In genomic region chr6:40152196-40152595, GRCh38 we compare ENCODE assay signal across 37 cellular contexts.
"Had no signal": no experiment of that assay in that cellular context is flagged by ENCODE, and none has a peak within 500 bp of the region (broad histone marks: within the 10 kb centered on the region; RNA-seq: fewer than 3 reads in every experiment).

No MANE protein-coding gene starts in this region.

- H3K27ac ChIP-seq: adrenal gland, ascending aorta, body of pancreas, brain microvascular endothelial cell, breast epithelium, cardiac muscle cell had no signal

- H3K9me3 Mint-ChIP-seq: activated naive CD4-positive, alpha-beta T cell treated with anti-CD3 and anti-CD28 coated beads for 36 hours; activated naive CD4-positive, alpha-beta T cell treated with anti-CD3 and anti-CD28 coated beads, Interleukin-2, amount 10 ng/mL, durations not matched to agents 7 days and 5 days; activated naive CD4-positive, alpha-beta T cell treated with anti-CD3 and anti-CD28 coated beads, Interleukin-2, amount 50 U/mL, for 24 hours; activated naive CD4-positive, alpha-beta T cell treated with anti-CD3 and anti-CD28 coated beads, Interleukin-2, amount 50 U/mL, for 72 hours; activated naive CD8-positive, alpha-beta T cell treated with anti-CD3 and anti-CD28 coated beads for 36 hours; activated naive CD8-positive, alpha-beta T cell treated with anti-CD3 and anti-CD28 coated beads, Interleukin-2, amount 10 ng/mL, durations not matched to agents 7 days and 5 days; activated naive CD8-positive, alpha-beta T cell treated with anti-CD3 and anti-CD28 coated beads, Interleukin-2, amount 50 U/mL, for 24 hours; activated T-cell treated with anti-CD3 and anti-CD28 coated beads, Interleukin-2, amount 50 U/mL, for 24 hours; activated T-cell treated with anti-CD3 and anti-CD28 coated beads, Interleukin-2, amount 50 U/mL, for 4 hours; activated T-cell treated with anti-CD3 and anti-CD28 coated beads, Interleukin-2, amount 50 U/mL, for 72 hours; activated T-helper 1 cell treated with anti-CD3 and anti-CD28 coated beads, Interleukin-12 subunit alpha, Interleukin-12 subunit beta, Interleukin-2, Interleukin-4 antibody, amounts not matched to agents 30 ng/mL and 10 ng/mL and 1 ng/mL, durations not matched to agents 14 hours and 24 hours and 36 hours; activated T-helper 17 cell treated with anti-CD3 and anti-CD28 coated beads, Interleukin-2, amount 50 U/mL, for 72 hours; activated T-helper 2 cell treated with anti-CD3 and anti-CD28 coated beads, Interferon-gamma antibody, Interleukin-2, Interleukin-4, amounts not matched to agents 10 μg/mL and 5 μg/mL and 100 μg/mL, durations not matched to agents 14 hours and 24 hours and 36 hours; brain; central memory CD8-positive, alpha-beta T cell had no signal

- H3K27ac Mint-ChIP-seq: activated naive CD4-positive, alpha-beta T cell treated with anti-CD3 and anti-CD28 coated beads for 36 hours; activated naive CD4-positive, alpha-beta T cell treated with anti-CD3 and anti-CD28 coated beads, Interleukin-2, amount 10 ng/mL, durations not matched to agents 7 days and 5 days; activated naive CD4-positive, alpha-beta T cell treated with anti-CD3 and anti-CD28 coated beads, Interleukin-2, amount 50 U/mL, for 24 hours; activated naive CD4-positive, alpha-beta T cell treated with anti-CD3 and anti-CD28 coated beads, Interleukin-2, amount 50 U/mL, for 72 hours; activated naive CD8-positive, alpha-beta T cell; activated naive CD8-positive, alpha-beta T cell treated with anti-CD3 and anti-CD28 coated beads for 36 hours; activated naive CD8-positive, alpha-beta T cell treated with anti-CD3 and anti-CD28 coated beads, Interleukin-2, amount 10 ng/mL, durations not matched to agents 7 days and 5 days; activated naive CD8-positive, alpha-beta T cell treated with anti-CD3 and anti-CD28 coated beads, Interleukin-2, amount 50 U/mL, for 24 hours; activated T-cell treated with anti-CD3 and anti-CD28 coated beads, Interleukin-2, amount 50 U/mL, for 24 hours; activated T-cell treated with anti-CD3 and anti-CD28 coated beads, Interleukin-2, amount 50 U/mL, for 72 hours; activated T-helper 1 cell treated with anti-CD3 and anti-CD28 coated beads, Interleukin-12 subunit alpha, Interleukin-12 subunit beta, Interleukin-2, Interleukin-4 antibody, amounts not matched to agents 30 ng/mL and 10 ng/mL and 1 ng/mL, durations not matched to agents 14 hours and 24 hours and 36 hours; activated T-helper 17 cell treated with anti-CD3 and anti-CD28 coated beads, Interleukin-2, amount 50 U/mL, for 72 hours; activated T-helper 2 cell treated with anti-CD3 and anti-CD28 coated beads, Interferon-gamma antibody, Interleukin-2, Interleukin-4, amounts not matched to agents 10 μg/mL and 5 μg/mL and 100 μg/mL, durations not matched to agents 14 hours and 24 hours and 36 hours; brain had no signal

- H3K36me3 ChIP-seq: adrenal gland, ascending aorta, brain microvascular endothelial cell, breast epithelium, cardiac muscle cell had no signal

- H3K4me3 ChIP-seq: adrenal gland, ascending aorta, body of pancreas, breast epithelium, cardiac muscle cell had no signal

- H3K9me3 ChIP-seq: adrenal gland, ascending aorta, body of pancreas, breast epithelium had no signal

- H3K4me1 ChIP-seq: adrenal gland, ascending aorta, body of pancreas, breast epithelium had no signal

- H3K36me3 Mint-ChIP-seq: activated naive CD4-positive, alpha-beta T cell treated with anti-CD3 and anti-CD28 coated beads, Interleukin-2, amount 10 ng/mL, durations not matched to agents 7 days and 5 days; activated naive CD4-positive, alpha-beta T cell treated with anti-CD3 and anti-CD28 coated beads, Interleukin-2, amount 50 U/mL, for 24 hours; activated naive CD4-positive, alpha-beta T cell treated with anti-CD3 and anti-CD28 coated beads, Interleukin-2, amount 50 U/mL, for 72 hours; activated naive CD8-positive, alpha-beta T cell; activated naive CD8-positive, alpha-beta T cell treated with anti-CD3 and anti-CD28 coated beads for 36 hours; activated naive CD8-positive, alpha-beta T cell treated with anti-CD3 and anti-CD28 coated beads, Interleukin-2, amount 10 ng/mL, durations not matched to agents 7 days and 5 days; brain had no signal

- H3K27me3 Mint-ChIP-seq: activated naive CD4-positive, alpha-beta T cell treated with anti-CD3 and anti-CD28 coated beads, Interleukin-2, amount 10 ng/mL, durations not matched to agents 7 days and 5 days; activated naive CD4-positive, alpha-beta T cell treated with anti-CD3 and anti-CD28 coated beads, Interleukin-2, amount 50 U/mL, for 24 hours; activated naive CD8-positive, alpha-beta T cell treated with anti-CD3 and anti-CD28 coated beads, Interleukin-2, amount 10 ng/mL, durations not matched to agents 7 days and 5 days; activated T-helper 17 cell treated with anti-CD3 and anti-CD28 coated beads, Interleukin-2, amount 50 U/mL, for 72 hours had no signal

- H3K4me3 Mint-ChIP-seq: activated naive CD4-positive, alpha-beta T cell treated with anti-CD3 and anti-CD28 coated beads for 36 hours; activated naive CD4-positive, alpha-beta T cell treated with anti-CD3 and anti-CD28 coated beads, Interleukin-2, amount 10 ng/mL, durations not matched to agents 7 days and 5 days; activated naive CD4-positive, alpha-beta T cell treated with anti-CD3 and anti-CD28 coated beads, Interleukin-2, amount 50 U/mL, for 24 hours; activated naive CD8-positive, alpha-beta T cell; activated naive CD8-positive, alpha-beta T cell treated with anti-CD3 and anti-CD28 coated beads for 36 hours; activated naive CD8-positive, alpha-beta T cell treated with anti-CD3 and anti-CD28 coated beads, Interleukin-2, amount 10 ng/mL, durations not matched to agents 7 days and 5 days; activated naive CD8-positive, alpha-beta T cell treated with anti-CD3 and anti-CD28 coated beads, Interleukin-2, amount 50 U/mL, for 24 hours; activated T-cell treated with anti-CD3 and anti-CD28 coated beads, Interleukin-2, amount 50 U/mL, for 24 hours; activated T-cell treated with anti-CD3 and anti-CD28 coated beads, Interleukin-2, amount 50 U/mL, for 4 hours; activated T-cell treated with anti-CD3 and anti-CD28 coated beads, Interleukin-2, amount 50 U/mL, for 72 hours; activated T-helper 1 cell treated with anti-CD3 and anti-CD28 coated beads, Interleukin-12 subunit alpha, Interleukin-12 subunit beta, Interleukin-2, Interleukin-4 antibody, amounts not matched to agents 30 ng/mL and 10 ng/mL and 1 ng/mL, durations not matched to agents 14 hours and 24 hours and 36 hours; activated T-helper 17 cell treated with anti-CD3 and anti-CD28 coated beads, Interleukin-2, amount 50 U/mL, for 72 hours; brain; central memory CD8-positive, alpha-beta T cell had no signal

- ATAC-seq: activated naive CD4-positive, alpha-beta T cell treated with anti-CD3 and anti-CD28 coated beads, Interleukin-2, amount 50 U/mL, for 72 hours; activated naive CD8-positive, alpha-beta T cell treated with anti-CD3 and anti-CD28 coated beads, Interleukin-2, amount 50 U/mL, for 24 hours; activated T-cell treated with anti-CD3 and anti-CD28 coated beads, Interleukin-2, amount 50 U/mL, for 4 hours; activated T-cell treated with anti-CD3 and anti-CD28 coated beads, Interleukin-2, amount 50 U/mL, for 72 hours; activated T-helper 17 cell treated with anti-CD3 and anti-CD28 coated beads, Interleukin-2, amount 50 U/mL, for 72 hours; body of pancreas had no signal

- H3K27me3 ChIP-seq: ascending aorta, body of pancreas, brain microvascular endothelial cell, breast epithelium, cardiac muscle cell had no signal

- DNase-seq: activated effector memory CD4-positive, alpha-beta T cell treated with anti-CD3 and anti-CD28 coated beads, Interleukin-2, amount 50 U/mL, for 16 hours; activated effector memory CD4-positive, alpha-beta T cell treated with Interleukin-2 at 50 U/mL for 16 hours; activated gamma-delta T cell; activated gamma-delta T cell treated with Interleukin-2 at 50 U/mL for 16 hours; activated naive CD4-positive, alpha-beta T cell; activated naive CD4-positive, alpha-beta T cell treated with anti-CD3 and anti-CD28 coated beads for 36 hours; activated naive CD4-positive, alpha-beta T cell treated with anti-CD3 and anti-CD28 coated beads, Interleukin-2, amount 10 ng/mL, durations not matched to agents 7 days and 5 days; activated naive CD4-positive, alpha-beta T cell treated with anti-CD3 and anti-CD28 coated beads, Interleukin-2, amount 50 U/mL, for 16 hours; activated naive CD4-positive, alpha-beta T cell treated with Interleukin-2 at 50 U/mL for 16 hours; activated naive CD8-positive, alpha-beta T cell treated with anti-CD3 and anti-CD28 coated beads for 36 hours; activated naive CD8-positive, alpha-beta T cell treated with anti-CD3 and anti-CD28 coated beads, Interleukin-2, amount 10 ng/mL, durations not matched to agents 7 days and 5 days; activated naive CD8-positive, alpha-beta T cell treated with anti-CD3 and anti-CD28 coated beads, Interleukin-2, amount 50 U/mL, for 24 hours; activated T-cell treated with anti-CD3 and anti-CD28 coated beads, Interleukin-2, amount 50 U/mL, for 1 hour; activated T-cell treated with anti-CD3 and anti-CD28 coated beads, Interleukin-2, amount 50 U/mL, for 24 hours; activated T-cell treated with anti-CD3 and anti-CD28 coated beads, Interleukin-2, amount 50 U/mL, for 4 hours; activated T-cell treated with anti-CD3 and anti-CD28 coated beads, Interleukin-2, amount 50 U/mL, for 48 hours; activated T-cell treated with anti-CD3 and anti-CD28 coated beads, Interleukin-2, amount 50 U/mL, for 72 hours; adrenal gland; amniotic stem cell; amygdala; anterior cingulate cortex; aorta; body of pancreas; brain microvascular endothelial cell; central memory CD4-positive, alpha-beta T cell; cerebellar nuclear complex had no signal

- H3K4me1 Mint-ChIP-seq: activated naive CD4-positive, alpha-beta T cell treated with anti-CD3 and anti-CD28 coated beads, Interleukin-2, amount 10 ng/mL, durations not matched to agents 7 days and 5 days; activated naive CD4-positive, alpha-beta T cell treated with anti-CD3 and anti-CD28 coated beads, Interleukin-2, amount 50 U/mL, for 24 hours; activated naive CD8-positive, alpha-beta T cell treated with anti-CD3 and anti-CD28 coated beads for 36 hours; activated naive CD8-positive, alpha-beta T cell treated with anti-CD3 and anti-CD28 coated beads, Interleukin-2, amount 10 ng/mL, durations not matched to agents 7 days and 5 days; activated T-helper 17 cell treated with anti-CD3 and anti-CD28 coated beads, Interleukin-2, amount 50 U/mL, for 72 hours; brain; central memory CD8-positive, alpha-beta T cell had no signal
